ENCODE assay signal across 8 cellular contexts in the genomic region with DNA sequence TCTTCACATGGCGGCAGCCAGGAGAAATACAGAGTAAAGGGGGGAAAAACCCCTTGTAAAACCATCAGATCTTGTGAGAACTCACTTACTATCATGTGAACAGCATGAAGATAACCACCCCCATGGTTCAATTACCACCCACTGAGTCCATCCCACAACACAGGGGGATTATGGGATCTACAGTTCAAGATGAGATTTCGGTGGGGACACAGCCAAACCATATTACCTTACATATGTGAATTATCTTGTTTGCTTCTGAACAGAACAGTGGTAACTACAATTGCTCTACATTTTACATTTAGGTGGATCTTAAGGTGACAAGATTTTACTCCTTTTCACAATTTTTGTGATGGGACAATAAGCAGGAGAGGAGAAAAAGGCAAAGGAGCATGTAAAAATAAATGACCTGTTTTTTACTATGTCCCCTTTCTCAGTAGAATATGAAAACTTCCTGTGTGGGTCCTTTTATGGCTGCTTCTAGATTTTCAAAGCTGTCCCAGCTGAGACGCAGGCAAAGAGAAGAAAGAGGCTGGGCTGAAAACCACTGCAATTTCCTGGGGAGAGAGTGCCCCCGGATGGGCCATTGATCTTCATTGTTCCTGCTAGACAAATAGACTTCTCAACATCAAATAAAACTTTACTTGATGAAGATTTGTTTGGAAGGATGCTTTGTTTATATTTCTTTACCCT. TPM values are rescaled to one million over a fixed set of nuclear protein-coding genes. Genes with fewer than 3 reads are reported as not detected.
DNase-seq lines count a peak whose midpoint lies in the region; ATAC-seq and TF ChIP-seq lines count a peak whose summit lies in the region.

No MANE protein-coding gene starts in this region.

- DNase-seq in GM10266 (ENCODE audit: extremely low spot score), result peak; percentile 18
- DNase-seq in T follicular helper cell (ENCODE audit: low read depth), result peak; percentile 46
- DNase-seq in cardiac fibroblast (ENCODE audit: low read depth in 2 of 2), result peak; percentile 46 to 61
- no peak for DNase-seq in progenitor cell of endocrine pancreas (ENCODE audit: low spot score, unreplicated experiment)
- DNase-seq in midbrain (lab: John Stamatoyannopoulos, UW), result no peak
- DNase-seq in NCI-H748 (lab: John Stamatoyannopoulos, UW; ENCODE audit: unreplicated experiment), result no peak
- no peak for DNase-seq in upper lobe of left lung

- no peak for TF ChIP-seq POLR2A in upper lobe of left lung (IDR thresholded peaks at IDR 0.05)

- no peaks in the 10 kb centered on the region for H3K36me3 ChIP-seq in upper lobe of left lung

- peaks cover 3% of the 10 kb centered on the region for H3K27me3 Mint-ChIP-seq in progenitor cell of endocrine pancreas

- TF ChIP-seq EP300 in upper lobe of left lung (IDR thresholded peaks at IDR 0.05), result no peak

- H3K27ac ChIP-seq in upper lobe of left lung, result no peak overlapping the region

- H3K27ac Mint-ChIP-seq in progenitor cell of endocrine pancreas, result peak overlapping the region; percentile 15

- ATAC-seq in upper lobe of left lung (ENCODE audit: low FRiP score in 2 of 2) (no peak), HG03442 (IDR thresholded peaks at IDR 0.05; ENCODE audit: unreplicated experiment) (no peak)

- 56 to 59% methylated on average over 4 of the region's 4 CpGs for WGBS in upper lobe of left lung, 2 donors

- no peak overlapping the region for H3K4me3 Mint-ChIP-seq in progenitor cell of endocrine pancreas (ENCODE audit: low read depth)

- peaks cover 11% of the 10 kb centered on the region for H3K4me1 Mint-ChIP-seq in progenitor cell of endocrine pancreas (ENCODE audit: low read depth)

- no peaks in the 10 kb centered on the region for H3K9me3 ChIP-seq in upper lobe of left lung

- H3K4me3 ChIP-seq in cardiac fibroblast (replicated peaks in 1 of 2; ENCODE audit: low read depth in 2 of 2, low read length in 2 of 2) (no peak overlapping the region), upper lobe of left lung (no peak overlapping the region)

- no peaks in the 10 kb centered on the region for H3K36me3 Mint-ChIP-seq in progenitor cell of endocrine pancreas (ENCODE audit: insufficient read depth)

- H3K4me1 ChIP-seq in upper lobe of left lung, result no peaks in the 10 kb centered on the region

- peaks cover 3% of the 10 kb centered on the region for H3K9me3 Mint-ChIP-seq in progenitor cell of endocrine pancreas (ENCODE audit: low read depth)

- H3K27me3 ChIP-seq in upper lobe of left lung, result no peaks in the 10 kb centered on the region

- TF ChIP-seq CTCF in GM10266 (IDR thresholded peaks at IDR 0.05; ENCODE audit: control insufficient read depth, insufficient read depth, low read depth, missing control alignments) (peak; percentile 9), cardiac fibroblast (IDR thresholded peaks at IDR 0.05; ENCODE audit: low read depth, low read length) (peak; percentile 10), progenitor cell of endocrine pancreas (IDR thresholded peaks at IDR 0.05; ENCODE audit: unreplicated experiment) (no peak), upper lobe of left lung (IDR thresholded peaks at IDR 0.05) (no peak)

RNA-seq across cellular contexts. Expression of a gene that starts 45.9 kb away (rescaled TPM):
- 25.9 and 31.9 TPM in 2 replicates for total RNA-seq in progenitor cell of endocrine pancreas
- 10 to 100 TPM; 11.1 to 30.6 (median 14.1) TPM for total RNA-seq in upper lobe of left lung

Comparison
In these comparisons a context has a peak if more than half of its experiments do, and no peak if none do; other contexts are left out.
1. DNase-seq: peak in GM10266 (single experiment), T follicular helper cell (single experiment) and cardiac fibroblast (2 of 2); none in progenitor cell of endocrine pancreas (single experiment), midbrain (single experiment), NCI-H748 (single experiment) and upper lobe of left lung (0 of 2).
2. CTCF ChIP-seq: peak in GM10266 (single experiment) and cardiac fibroblast (single experiment); none in progenitor cell of endocrine pancreas (single experiment) and upper lobe of left lung (0 of 6).